Comparison of ENCODE assay signal across 8 cellular contexts in the genomic region with DNA sequence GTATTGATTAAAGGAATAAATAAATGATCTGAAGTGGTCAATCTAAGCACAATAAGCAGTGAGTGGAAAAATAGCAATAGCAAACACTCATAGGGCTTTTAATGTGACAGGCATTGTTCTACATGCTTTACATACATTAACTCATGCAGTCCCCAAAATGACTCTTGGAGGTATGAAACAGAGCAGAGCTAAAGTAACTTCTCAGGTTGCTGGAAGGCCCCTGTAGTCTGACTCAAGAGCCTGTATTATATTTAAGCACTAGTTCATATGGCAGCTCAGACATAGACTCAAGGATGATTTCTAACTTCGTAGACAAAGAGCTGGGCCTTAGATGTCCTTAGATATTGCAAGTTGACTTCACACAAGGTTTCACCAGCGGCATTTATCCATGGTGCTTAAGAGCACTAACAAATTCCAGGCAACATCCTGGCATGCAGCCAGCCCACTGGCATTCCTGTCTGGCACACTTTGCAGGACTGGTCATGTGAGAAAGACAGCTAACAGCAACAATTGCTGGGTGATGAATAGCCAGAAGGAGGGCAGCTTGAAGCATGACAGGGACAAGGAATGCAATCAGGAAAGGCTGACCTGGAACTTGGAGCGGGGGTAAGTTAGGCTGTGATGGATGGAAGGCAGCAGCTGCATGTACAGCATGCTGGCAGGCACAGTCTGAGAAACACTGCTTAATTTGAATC. TPM values are rescaled to one million over a fixed set of nuclear protein-coding genes. Genes with fewer than 3 reads are reported as not detected.
A peak's percentile ranks its signal among the peaks of the same experiment; 100 is the strongest.
DNase-seq lines count a peak whose midpoint lies in the region; ATAC-seq and TF ChIP-seq lines count a peak whose summit lies in the region.

No MANE protein-coding gene starts in this region.

- no peak for ATAC-seq in HG02981 (IDR thresholded peaks at IDR 0.05; ENCODE audit: unreplicated experiment)

- WGBS in H9 (ENCODE audit: extremely low coverage, insufficient read length, low lambda C conversion rate), result no CpG with 5 or more reads among the region's 3 CpGs

- H2BK120ac ChIP-seq in H9 (ENCODE audit: low read depth, low read length, poor library complexity, severe bottlenecking), result no peak overlapping the region

- no peak overlapping the region for H3K4me3 ChIP-seq in BJ (ENCODE audit: low read depth, low read length)
- H3K4me3 ChIP-seq in cardiac fibroblast (replicated peaks in 1 of 2; ENCODE audit: low read depth in 2 of 2, low read length in 2 of 2), result no peak overlapping the region

- POLR2A ChIA-PET in BJ (lab: Charles Lee), result no interaction called here

- H3K36me3 Mint-ChIP-seq in endothelial cell (ENCODE audit: low read depth, unreplicated experiment) (no peaks in the 10 kb centered on the region), H9 (ENCODE audit: insufficient read depth in 1 of 3, low read depth in 3 of 3) (peaks cover 0 to 4% (median 0%) of the 10 kb centered on the region in 3 experiments; a peak in 1 of 7 replicates)

- H3K79me1 ChIP-seq in H9 (ENCODE audit: insufficient read depth, low read depth, low read length, poor library complexity, severe bottlenecking), result no peaks in the 10 kb centered on the region

- H2BK5ac ChIP-seq in H9 (ENCODE audit: insufficient read length, low read length), result no peak overlapping the region

- no peaks in the 10 kb centered on the region for H3K4me1 Mint-ChIP-seq in endothelial cell (ENCODE audit: unreplicated experiment)
- H3K4me1 Mint-ChIP-seq in H9, result no peaks in the 10 kb centered on the region; a peak in 2 of 4 replicates

- no peak overlapping the region for H2BK12ac ChIP-seq in H9 (ENCODE audit: insufficient read length, low read depth, low read length)

- H3K18ac ChIP-seq in H9 (ENCODE audit: insufficient read length, low read depth, low read length), result no peak overlapping the region

- H3K79me2 ChIP-seq in H9 (ENCODE audit: insufficient read depth, low read length), result no peaks in the 10 kb centered on the region

- no peak overlapping the region for H2AFZ ChIP-seq in H9 (ENCODE audit: low read length)

- no peak overlapping the region for H3K9ac ChIP-seq in H9 (ENCODE audit: extremely low read depth, insufficient read length, low read length)

- no peak overlapping the region for H3K27ac ChIP-seq in H9 (ENCODE audit: insufficient read length, low read depth, low read length)

- H3K4me3 Mint-ChIP-seq in endothelial cell (ENCODE audit: unreplicated experiment), result no peak overlapping the region
- no peak overlapping the region for H3K4me3 Mint-ChIP-seq in H9

- CTCF ChIA-PET in BJ (lab: Yijun Ruan, JAX), result interaction anchor here (0.6 kb wide), 1 partner anchor 11 kb away, joined by 3 read pairs; no protein-coding TSS in a partner anchor

- H3K4me1 ChIP-seq in H9 (ENCODE audit: insufficient read depth, low read length), result no peaks in the 10 kb centered on the region

- DNase-seq in BJ (ENCODE audit: low read depth) (peak; percentile 66), NCI-H187 treated with DMSO at 0.1 percent for 48 hours (lab: John Stamatoyannopoulos, UW) (peak; percentile 54), cardiac fibroblast (ENCODE audit: low read depth in 2 of 2) (peak; percentile 77 to 96), lung microvascular endothelial cell (ENCODE audit: low read depth in 2 of 2) (peak; percentile 84 to 90), endothelial cell (ENCODE audit: low spot score) (no peak), H9 (no peak)
- DNase-seq in activated CD4-positive, alpha-beta T cell treated with anti-CD3 and anti-CD28 coated beads, Interleukin-2, amount 50 U/mL, for 48 hours, result no peak

- no peak overlapping the region for H2AK5ac ChIP-seq in H9 (ENCODE audit: insufficient read length, low read length)

- no peak overlapping the region for H3T11ph ChIP-seq in H9 (ENCODE audit: low read length)

- no peak overlapping the region for H3K27ac Mint-ChIP-seq in endothelial cell (ENCODE audit: unreplicated experiment)
- H3K27ac Mint-ChIP-seq in H9, result no peak overlapping the region; a peak in 1 of 7 replicates

- no peak overlapping the region for H4K91ac ChIP-seq in H9 (ENCODE audit: insufficient read length, low read depth, low read length)

- H3K23ac ChIP-seq in H9 (ENCODE audit: insufficient read length, low read depth, low read length), result no peak overlapping the region

- H3K56ac ChIP-seq in H9 (ENCODE audit: insufficient read length, low read depth, low read length), result no peak overlapping the region

- H3K23me2 ChIP-seq in H9 (ENCODE audit: insufficient read length, low read depth, low read length, poor library complexity, severe bottlenecking), result no peaks in the 10 kb centered on the region

- H3K36me3 ChIP-seq in BJ (ENCODE audit: control insufficient read depth, insufficient read depth, low read length), result no peaks in the 10 kb centered on the region

- H3K14ac ChIP-seq in H9 (ENCODE audit: insufficient read depth, low read length), result no peak overlapping the region

- no peaks in the 10 kb centered on the region for H3K9me3 ChIP-seq in H9 (ENCODE audit: control insufficient read depth, low read depth, low read length)

- H3K27me3 Mint-ChIP-seq in endothelial cell (ENCODE audit: unreplicated experiment) (peaks cover 1% of the 10 kb centered on the region), H9 (ENCODE audit: low read depth) (no peaks in the 10 kb centered on the region)

- TF ChIP-seq CTCF in BJ (IDR thresholded peaks at IDR 0.05; ENCODE audit: insufficient read depth, low read depth, low read length) (no peak), cardiac fibroblast (IDR thresholded peaks at IDR 0.05; ENCODE audit: low read depth, low read length) (no peak), endothelial cell (IDR thresholded peaks at IDR 0.05; ENCODE audit: unreplicated experiment) (no peak), H9 (conservative IDR thresholded peaks at IDR 0.05) (no peak)

- H3K27me3 ChIP-seq in BJ (ENCODE audit: control insufficient read depth, insufficient read depth, low read length) (no peaks in the 10 kb centered on the region), H9 (ENCODE audit: insufficient read depth, low read length) (no peaks in the 10 kb centered on the region)

- no peak overlapping the region for H4K8ac ChIP-seq in H9 (replicated peaks; ENCODE audit: insufficient read length, low read depth, low read length)

- H4K20me1 ChIP-seq in H9 (ENCODE audit: control insufficient read depth, insufficient read depth, insufficient read length), result no peaks in the 10 kb centered on the region

- H3K9me3 Mint-ChIP-seq in endothelial cell (ENCODE audit: unreplicated experiment) (no peaks in the 10 kb centered on the region), H9 (no peaks in the 10 kb centered on the region; a peak in 1 of 5 replicates)

- H2BK20ac ChIP-seq in H9 (ENCODE audit: low read depth, low read length, poor library complexity, severe bottlenecking), result no peak overlapping the region

- no peak overlapping the region for H4K5ac ChIP-seq in H9 (ENCODE audit: insufficient read length, low read depth, low read length)

- no peak overlapping the region for H2BK15ac ChIP-seq in H9 (ENCODE audit: low read depth, low read length)

- no peak overlapping the region for H3K4me2 ChIP-seq in H9 (ENCODE audit: insufficient read depth, insufficient read length, low read length)

- no peak overlapping the region for H3K4ac ChIP-seq in H9 (ENCODE audit: low read depth, low read length)

RNA-seq across cellular contexts. Expression of gene KTN1, which starts 22.9 kb away (rescaled TPM):
- 25.6 and 64.0 TPM in 2 replicates for polyA plus RNA-seq in BJ (2011; rRNA removed)
- polyA minus RNA-seq in BJ (2011; rRNA and poly(A)+ RNA removed), result 18.0 and 20.7 TPM in 2 replicates
- total RNA-seq in lung microvascular endothelial cell (119 and 172 TPM in 2 replicates), endothelial cell (ENCODE audit: unreplicated experiment) (220 TPM), H9 (2021) (122 and 128 TPM in 2 replicates)

Comparison
In these comparisons a context has a peak if more than half of its experiments do, and no peak if none do; other contexts are left out.
1. DNase-seq: peak in BJ (single experiment), NCI-H187 treated with DMSO at 0.1 percent for 48 hours (single experiment), cardiac fibroblast (2 of 2) and lung microvascular endothelial cell (2 of 2); none in endothelial cell (single experiment), activated CD4-positive, alpha-beta T cell treated with anti-CD3 and anti-CD28 coated beads, Interleukin-2, amount 50 U/mL, for 48 hours (0 of 2) and H9 (single experiment).